Comparison of ENCODE assay signal across 10 cellular contexts in genomic region chr10:115432188-115432819, GRCh38.
DNase-seq lines count a peak whose midpoint lies in the region; ATAC-seq and TF ChIP-seq lines count a peak whose summit lies in the region.
"Had no signal": no experiment of that assay in that cellular context is flagged by ENCODE, and none has a peak within 500 bp of the region (broad histone marks: within the 10 kb centered on the region; RNA-seq: fewer than 3 reads in every experiment).

No MANE protein-coding gene starts in this region.

- no peak overlapping the region for H3K4me3 Mint-ChIP-seq in activated T-helper 2 cell treated with anti-CD3 and anti-CD28 coated beads, Interferon-gamma antibody, Interleukin-2, Interleukin-4, amounts not matched to agents 10 μg/mL and 5 μg/mL and 100 μg/mL, durations not matched to agents 14 hours and 24 hours and 36 hours (ENCODE audit: low read depth)
- H3K4me3 Mint-ChIP-seq: CD4-positive, CD25-positive, alpha-beta regulatory T cell; naive B cell had no signal

- TF ChIP-seq CTCF in epithelial cell of esophagus (IDR thresholded peaks at IDR 0.05; ENCODE audit: insufficient read depth, low read depth, low read length, missing control alignments) (peak; percentile 43), GM20000 (IDR thresholded peaks at IDR 0.05; ENCODE audit: extremely low read depth, missing control alignments) (no peak)

- no peaks in the 10 kb centered on the region for H3K27me3 Mint-ChIP-seq in activated T-helper 2 cell treated with anti-CD3 and anti-CD28 coated beads, Interferon-gamma antibody, Interleukin-2, Interleukin-4, amounts not matched to agents 10 μg/mL and 5 μg/mL and 100 μg/mL, durations not matched to agents 14 hours and 24 hours and 36 hours (ENCODE audit: low read depth)
- H3K27me3 Mint-ChIP-seq: CD4-positive, CD25-positive, alpha-beta regulatory T cell; naive B cell had no signal

- H3K9me3 Mint-ChIP-seq in activated T-helper 2 cell treated with anti-CD3 and anti-CD28 coated beads, Interferon-gamma antibody, Interleukin-2, Interleukin-4, amounts not matched to agents 10 μg/mL and 5 μg/mL and 100 μg/mL, durations not matched to agents 14 hours and 24 hours and 36 hours, result no peaks in the 10 kb centered on the region

- H3K4me1 Mint-ChIP-seq in activated T-helper 2 cell treated with anti-CD3 and anti-CD28 coated beads, Interferon-gamma antibody, Interleukin-2, Interleukin-4, amounts not matched to agents 10 μg/mL and 5 μg/mL and 100 μg/mL, durations not matched to agents 14 hours and 24 hours and 36 hours (ENCODE audit: low read depth), result no peaks in the 10 kb centered on the region
- H3K4me1 Mint-ChIP-seq: CD4-positive, CD25-positive, alpha-beta regulatory T cell; naive B cell had no signal

- no peak overlapping the region for H3K4me3 ChIP-seq in epithelial cell of esophagus (ENCODE audit: low read length)

- DNase-seq in SIG-M5 treated with dmso at 0.1 percent for 504 hours (lab: John Stamatoyannopoulos, UW; ENCODE audit: unreplicated experiment) (peak; percentile 32), SIG-M5 (lab: John Stamatoyannopoulos, UW) (no peak), NCI-H69 (lab: John Stamatoyannopoulos, UW) (peak; percentile 15), epithelial cell of esophagus (ENCODE audit: low read depth) (peak; percentile 27), stromal cell of bone marrow (ENCODE audit: low read depth) (peak; percentile 9), GM20000 (ENCODE audit: low spot score) (no peak)
- no peak for DNase-seq in activated T-helper 2 cell treated with anti-CD3 and anti-CD28 coated beads, Interferon-gamma antibody, Interleukin-2, Interleukin-4, amounts not matched to agents 10 μg/mL and 5 μg/mL and 100 μg/mL, durations not matched to agents 14 hours and 24 hours and 36 hours (ENCODE audit: low spot score)
- DNase-seq: CD4-positive, CD25-positive, alpha-beta regulatory T cell; naive B cell had no signal

- intact Hi-C loops in activated T-helper 2 cell treated with anti-CD3 and anti-CD28 coated beads, Interferon-gamma antibody, Interleukin-2, Interleukin-4, amounts not matched to agents 10 μg/mL and 5 μg/mL and 100 μg/mL, durations not matched to agents 14 hours and 24 hours and 36 hours (cut with micrococcal nuclease), result no loop called here

- ATAC-seq in HG03457 (IDR thresholded peaks at IDR 0.05; ENCODE audit: unreplicated experiment), result no peak

- no peaks in the 10 kb centered on the region for H3K36me3 Mint-ChIP-seq in activated T-helper 2 cell treated with anti-CD3 and anti-CD28 coated beads, Interferon-gamma antibody, Interleukin-2, Interleukin-4, amounts not matched to agents 10 μg/mL and 5 μg/mL and 100 μg/mL, durations not matched to agents 14 hours and 24 hours and 36 hours (ENCODE audit: low read depth)
- H3K36me3 Mint-ChIP-seq: CD4-positive, CD25-positive, alpha-beta regulatory T cell; naive B cell had no signal

- no peak overlapping the region for H3K27ac Mint-ChIP-seq in activated T-helper 2 cell treated with anti-CD3 and anti-CD28 coated beads, Interferon-gamma antibody, Interleukin-2, Interleukin-4, amounts not matched to agents 10 μg/mL and 5 μg/mL and 100 μg/mL, durations not matched to agents 14 hours and 24 hours and 36 hours
- H3K27ac Mint-ChIP-seq: CD4-positive, CD25-positive, alpha-beta regulatory T cell; naive B cell had no signal

Comparison
In these comparisons a context has a peak if more than half of its experiments do, and no peak if none do; other contexts are left out.
1. DNase-seq: peak in SIG-M5 treated with dmso at 0.1 percent for 504 hours (single experiment), NCI-H69 (single experiment), epithelial cell of esophagus (single experiment) and stromal cell of bone marrow (single experiment); none in SIG-M5 (single experiment), GM20000 (single experiment) and activated T-helper 2 cell treated with anti-CD3 and anti-CD28 coated beads, Interferon-gamma antibody, Interleukin-2, Interleukin-4, amounts not matched to agents 10 μg/mL and 5 μg/mL and 100 μg/mL, durations not matched to agents 14 hours and 24 hours and 36 hours (single experiment).